Comparison of ENCODE assay signal across 8 cellular contexts in genomic region chr11:3049430-3050243, GRCh38. TPM values are rescaled to one million over a fixed set of nuclear protein-coding genes. Genes with fewer than 3 reads are reported as not detected.
DNase-seq lines count a peak whose midpoint lies in the region; ATAC-seq, FAIRE-seq and TF ChIP-seq lines count a peak whose summit lies in the region.

No MANE protein-coding gene starts in this region.

- intact Hi-C loops in pancreas (cut with DNase I), result loop anchor here in 1 of 3 donors (5.0 kb wide), 1 partner anchor 38 kb away; no protein-coding TSS in a partner anchor

- no peaks in the 10 kb centered on the region for H3K9me3 ChIP-seq in AG04450 (ENCODE audit: control insufficient read depth, insufficient read depth, low read length)
- H3K9me3 ChIP-seq in pancreas, result no peaks in the 10 kb centered on the region
- no peaks in the 10 kb centered on the region for H3K9me3 ChIP-seq in upper lobe of left lung

- peak overlapping the region; percentile 96 for H3K27ac ChIP-seq in AG04450 (ENCODE audit: low read depth, low read length)
- no peak overlapping the region for H3K27ac ChIP-seq in pancreas
- peak overlapping the region; percentile 41 to 77 (median 59) for H3K27ac ChIP-seq in upper lobe of left lung

- TF ChIP-seq CTCF in AG04450 (IDR thresholded peaks at IDR 0.05; ENCODE audit: low read depth, low read length) (peak; percentile 43), pancreas (IDR thresholded peaks at IDR 0.05) (no peak), upper lobe of left lung (IDR thresholded peaks at IDR 0.05) (peak in 4 of 6 experiments; percentile 18 to 54 (median 30))

- H3K27me3 ChIP-seq in AG04450 (ENCODE audit: control insufficient read depth, insufficient read depth, low read length) (no peaks in the 10 kb centered on the region), pancreas (no peaks in the 10 kb centered on the region), upper lobe of left lung (no peaks in the 10 kb centered on the region)

- H3K36me3 ChIP-seq in pancreas, result peaks cover 0 to 5% (median 0%) of the 10 kb centered on the region in 3 donors
- H3K36me3 ChIP-seq in upper lobe of left lung, result peaks cover 0 to 57% (median 17%) of the 10 kb centered on the region in 4 donors

- 49 to 62% methylated on average over 18 of the region's 18 CpGs for WGBS in pancreas, 2 donors
- 65% methylated on average over 18 of the region's 18 CpGs for WGBS in upper lobe of left lung, 2 donors

- POLR2A ChIA-PET in AG04450 (lab: Yijun Ruan, JAX), result interaction anchor here (0.8 to 1.2 kb wide), 3 partner anchors 37 to 75 kb away, joined by 3 to 7 read pairs (median 4); no protein-coding TSS in a partner anchor

- CTCF ChIA-PET in AG04450 (lab: Charles Lee), result interaction anchor here (0.6 to 3.3 kb wide), 4 partner anchors 12 to 86 kb away, joined by 3 to 28 read pairs (median 10); no protein-coding TSS in a partner anchor

- DNase-seq in AG04450 (ENCODE audit: low read depth, low spot score) (peak; percentile 94), NOMO-1 treated with dmso at 0.1 percent for 144 hours (lab: John Stamatoyannopoulos, UW; ENCODE audit: unreplicated experiment) (peak; percentile 93), activated T-cell treated with anti-CD3 and anti-CD28 coated beads for 4 hours (peak; percentile 38), fibroblast of peridontal ligament (ENCODE audit: extremely low read depth) (peak; percentile 97), pancreas (peak; percentile 46 to 76 (median 68)), upper lobe of left lung (peak; percentile 69 to 84)

- peak in 1 of 4 donors; percentile 47 for TF ChIP-seq EP300 in upper lobe of left lung (IDR thresholded peaks at IDR 0.05)

- peak overlapping the region; percentile 44 for H3K4me3 ChIP-seq in AG04450 (ENCODE audit: low read depth, low read length)
- no peak overlapping the region for H3K4me3 ChIP-seq in pancreas
- H3K4me3 ChIP-seq in upper lobe of left lung, result peak overlapping the region in 1 of 4 donors; percentile 18

- H3K4me1 ChIP-seq in pancreas (peaks cover 0 to 11% (median 9%) of the 10 kb centered on the region in 3 donors), upper lobe of left lung (peaks cover 7 to 24% (median 12%) of the 10 kb centered on the region in 4 donors)

- ATAC-seq in GM18858 (IDR thresholded peaks at IDR 0.05; ENCODE audit: unreplicated experiment) (peak; percentile 93), HG03064 (IDR thresholded peaks at IDR 0.05; ENCODE audit: low read depth, unreplicated experiment) (peak; percentile 55), pancreas (peak; percentile 72 to 92 (median 88)), upper lobe of left lung (ENCODE audit: low FRiP score in 2 of 2) (peak; percentile 71 to 90)

- no peak for FAIRE-seq in pancreas (lab: Jason Lieb, UNC)

- no peak for TF ChIP-seq POLR2A in upper lobe of left lung (IDR thresholded peaks at IDR 0.05)

RNA-seq across cellular contexts. Expression of gene CARS1, which starts 7.6 kb away (rescaled TPM):
- polyA plus RNA-seq in AG04450 (2011; rRNA removed) (137 and 139 TPM in 2 replicates), pancreas (10 to 100 TPM; 16.7 to 26.0 TPM)
- 81.1 and 86.0 TPM in 2 replicates for polyA minus RNA-seq in AG04450 (2011; rRNA and poly(A)+ RNA removed)
- total RNA-seq in pancreas (10 to 100 TPM; 14.8 to 65.0 (median 19.8) TPM), upper lobe of left lung (10 to 100 TPM; 28.9 to 54.1 (median 43.0) TPM)

RNA-seq across cellular contexts. Expression of gene NAP1L4, which starts 57.5 kb away (rescaled TPM):
- polyA plus RNA-seq in AG04450 (2011; rRNA removed), result 88.5 and 107 TPM in 2 replicates
- 49.5 and 56.6 TPM in 2 replicates for polyA minus RNA-seq in AG04450 (2011; rRNA and poly(A)+ RNA removed)
- 10 to 100 TPM; 29.3 to 67.4 (median 40.9) TPM for total RNA-seq in pancreas
- polyA plus RNA-seq in pancreas, result 10 to 100 TPM; 40.9 to 52.5 TPM
- total RNA-seq in upper lobe of left lung, result 100 to 1,000 TPM in 3 of 6 donors, 10 to 100 TPM in 3; 81.1 to 194 (median 103) TPM

Comparison
In these comparisons a context has a peak if more than half of its experiments do, and no peak if none do; other contexts are left out.
1. DNase-seq: peak in every context shown above with its lines; median percentile 97 in fibroblast of peridontal ligament; 94 in AG04450; 93 in NOMO-1 treated with dmso at 0.1 percent for 144 hours; 76 in upper lobe of left lung; 68 in pancreas; 38 in activated T-cell treated with anti-CD3 and anti-CD28 coated beads for 4 hours.
2. H3K27ac ChIP-seq: peak in AG04450 (single experiment) and upper lobe of left lung (4 of 4); none in pancreas (0 of 4).
3. CTCF ChIP-seq: peak in AG04450 (single experiment) and upper lobe of left lung (4 of 6); none in pancreas (0 of 4).
4. Peak in every context shown above with its lines, with median percentiles within 50 percentile points of each other: ATAC-seq.